Comparison of ENCODE assay signal across 9 cellular contexts in the genomic region with DNA sequence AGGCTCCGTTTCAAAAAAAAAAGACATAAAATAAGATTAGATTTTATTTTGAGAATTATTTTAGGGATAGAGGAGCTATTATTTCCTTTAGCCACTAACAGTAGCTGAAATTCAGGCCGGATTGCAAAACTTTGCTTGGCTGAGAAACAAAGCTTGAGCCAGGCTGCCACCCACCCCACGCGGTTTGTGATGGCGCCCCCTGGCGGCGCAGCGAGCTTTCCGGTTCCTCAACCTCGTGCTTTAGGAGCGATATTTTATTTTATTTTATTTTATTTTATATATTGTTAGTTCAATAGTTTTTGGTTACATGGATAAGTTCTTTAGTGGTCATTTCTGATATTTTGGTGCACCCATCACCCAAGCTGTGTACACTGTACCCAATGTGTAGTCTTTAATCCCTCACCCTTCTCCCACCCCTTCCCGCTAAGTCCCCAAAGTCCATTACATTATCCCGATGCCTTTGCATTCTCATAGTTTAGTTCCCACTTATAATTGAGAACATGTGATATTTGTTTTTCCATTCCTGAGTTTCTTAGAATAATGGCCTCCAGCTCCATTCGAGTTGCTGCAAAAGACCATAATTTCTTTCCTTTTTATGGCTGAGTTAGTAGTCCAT. TPM values are rescaled to one million over a fixed set of nuclear protein-coding genes. Genes with fewer than 3 reads are reported as not detected.
A peak's percentile ranks its signal among the peaks of the same experiment; 100 is the strongest.
DNase-seq lines count a peak whose midpoint lies in the region; ATAC-seq, FAIRE-seq and TF ChIP-seq lines count a peak whose summit lies in the region.
"Had no signal": no experiment of that assay in that cellular context is flagged by ENCODE, and none has a peak within 500 bp of the region (broad histone marks: within the 10 kb centered on the region; RNA-seq: fewer than 3 reads in every experiment).

No MANE protein-coding gene starts in this region.

- CTCF ChIA-PET in A549 (lab: Yijun Ruan, JAX): interaction anchor here (0.6 to 4.5 kb wide), 24 partner anchors 9 to 260 kb away, joined by 3 to 63 read pairs (median 3); no protein-coding TSS in a partner anchor

- DNase-seq in A549 (ENCODE audit: low read depth in 1 of 2, low spot score in 1 of 2) (peak; percentile 43 to 66), HFF-Myc (ENCODE audit: extremely low read depth, low read depth) (no peak), iPS-NIHi11 (ENCODE audit: low spot score) (peak; percentile 44), suprapubic skin (ENCODE audit: low spot score in 2 of 2) (no peak), amniotic stem cell (lab: John Stamatoyannopoulos, UW) (no peak)
- DNase-seq in activated CD8-positive, alpha-beta memory T cell treated with anti-CD3 and anti-CD28 coated beads, Interleukin-2, amount 50 U/mL, for 48 hours: peak; percentile 93

- 44% methylated on average over 14 of the region's 14 CpGs for WGBS in A549 (ENCODE audit: missing lambda C conversion rate)
- 41% methylated on average over 14 of the region's 14 CpGs for WGBS in suprapubic skin

- H3K4me2 ChIP-seq in A549: no peak overlapping the region

- H3K9me3 ChIP-seq in A549 (no peaks in the 10 kb centered on the region; the same call in 2 of the 3 replicates), suprapubic skin (no peaks in the 10 kb centered on the region)

- peak; percentile 67 for TF ChIP-seq CTCF in A549 (IDR thresholded peaks at IDR 0.05)
- peak; percentile 76 for TF ChIP-seq CTCF in HFF-Myc (IDR thresholded peaks at IDR 0.05; ENCODE audit: low read depth, low read length, missing control alignments)
- TF ChIP-seq CTCF in suprapubic skin (IDR thresholded peaks at IDR 0.05): peak in 1 of 2 donors; percentile 26

- H3K36me3 ChIP-seq in suprapubic skin: no peaks in the 10 kb centered on the region

- TF ChIP-seq EP300 in A549 (IDR thresholded peaks at IDR 0.05): no peak
- TF ChIP-seq EP300 in suprapubic skin (IDR thresholded peaks at IDR 0.05): no peak

- H3K4me3 ChIP-seq in A549 (no peak overlapping the region), HFF-Myc (replicated peaks; ENCODE audit: low read depth, low read length) (no peak overlapping the region), suprapubic skin (no peak overlapping the region)

- no peak for FAIRE-seq in A549 (lab: Jason Lieb, UNC)

- 0 out of 5 replicates have a peak, but pooled peaks of 1 of the 2 experiments have one; percentile 7 for TF ChIP-seq RAD21 in A549 (conservative IDR thresholded peaks at IDR 0.05 in 1 of 2, IDR thresholded peaks at IDR 0.05 in 1 of 2)

- POLR2A ChIA-PET in A549 (lab: Yijun Ruan, JAX): no interaction called here

- ATAC-seq in A549 (peak in 1 of 2 experiments; percentile 56; a peak in 3 of 6 replicates), HG02938 (IDR thresholded peaks at IDR 0.05; ENCODE audit: unreplicated experiment) (no peak), HG02623 (IDR thresholded peaks at IDR 0.05; ENCODE audit: unreplicated experiment) (no peak)

- H3K27me3 ChIP-seq in suprapubic skin: peaks cover 32% of the 10 kb centered on the region

- TF ChIP-seq POLR2A in A549 (IDR thresholded peaks at IDR 0.05; ENCODE audit: low read length): no peak
- TF ChIP-seq POLR2A in suprapubic skin (IDR thresholded peaks at IDR 0.05): no peak

- H3K4me1 ChIP-seq in A549 (no peaks in the 10 kb centered on the region), suprapubic skin (no peaks in the 10 kb centered on the region)

- H3K27ac ChIP-seq in A549 (no peak overlapping the region), suprapubic skin (no peak overlapping the region)

TF ChIP-seq in A549, 52 proteins besides CTCF, POLR2A, EP300 and RAD21:
- TF ChIP-seq ESRRA (IDR thresholded peaks at IDR 0.05; ENCODE audit: borderline replicate concordance, low read length) (no peak), CEBPB (IDR thresholded peaks at IDR 0.05) (0 out of 4 replicates have a peak, but pooled peaks of 1 of the 2 experiments have one; percentile 11), MYC (IDR thresholded peaks at IDR 0.05; ENCODE audit: borderline replicate concordance, low read length) (peak; percentile 21; the same call in 1 of the 2 replicates), ZFP36 (IDR thresholded peaks at IDR 0.05; ENCODE audit: borderline replicate concordance, partially characterized antibody) (no peak)
- TF ChIP-seq, protein P1, sequence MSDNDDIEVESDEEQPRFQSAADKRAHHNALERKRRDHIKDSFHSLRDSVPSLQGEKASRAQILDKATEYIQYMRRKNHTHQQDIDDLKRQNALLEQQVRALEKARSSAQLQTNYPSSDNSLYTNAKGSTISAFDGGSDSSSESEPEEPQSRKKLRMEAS (IDR thresholded peaks at IDR 0.05): 0 out of 2 replicates have a peak, but pooled peaks have one; percentile 22

RNA-seq across cellular contexts. Expression of a gene that starts 19.8 kb away (rescaled TPM):
- polyA plus RNA-seq in A549 (2011; rRNA removed): not detected in 2 replicates
- polyA plus RNA-seq in A549 (2012; cell fraction: cytosol; rRNA removed): not detected in 2 replicates
- polyA plus RNA-seq in A549 (2012; cell fraction: nucleus; rRNA removed): not detected in 2 replicates
- polyA plus RNA-seq in A549 (2017; fragmentation: RNase III; extraction: RNeasy Plus Mini Kit Qiagen cat#74134 plus additional on column Dnase treatment): not detected in 3 replicates
- polyA minus RNA-seq in A549 (2011; rRNA and poly(A)+ RNA removed): not detected in 2 replicates
- 1 to 10 TPM in 1 of 4 donors, not detected in 3; 1.9 TPM for total RNA-seq in suprapubic skin
- total RNA-seq: T-helper 2 cell treated with Interferon-gamma antibody and Interleukin-4, amounts not matched to agents 100 ng/mL and 5 ng/mL, for 36 hours had no signal

RNA-seq across cellular contexts. Expression of a gene that starts 41.4 kb away (rescaled TPM):
- polyA plus RNA-seq in A549 (2011; rRNA removed) (0.04 TPM in 1 of 2 replicates, not detected in the other), A549 (2017; fragmentation: RNase III; extraction: RNeasy Plus Mini Kit Qiagen cat#74134 plus additional on column Dnase treatment) (0.05 TPM in 1 of 3 replicates, not detected in the others)
- not detected in 2 replicates for polyA plus RNA-seq in A549 (2012; cell fraction: cytosol; rRNA removed)
- not detected in 2 replicates for polyA plus RNA-seq in A549 (2012; cell fraction: nucleus; rRNA removed)
- polyA minus RNA-seq in A549 (2011; rRNA and poly(A)+ RNA removed): not detected in 2 replicates
- 1 to 10 TPM in 3 of 4 donors, under 1 TPM in 1; 0.86 to 9.1 (median 4.6) TPM for total RNA-seq in suprapubic skin
- total RNA-seq: T-helper 2 cell treated with Interferon-gamma antibody and Interleukin-4, amounts not matched to agents 100 ng/mL and 5 ng/mL, for 36 hours had no signal

Comparison
In these comparisons a context has a peak if more than half of its experiments do, and no peak if none do; other contexts are left out.
1. DNase-seq: peak in A549 (2 of 2), activated CD8-positive, alpha-beta memory T cell treated with anti-CD3 and anti-CD28 coated beads, Interleukin-2, amount 50 U/mL, for 48 hours (single experiment) and iPS-NIHi11 (single experiment); none in HFF-Myc (single experiment), suprapubic skin (0 of 2) and amniotic stem cell (single experiment).